ENCODE assay signal across 26 cellular contexts in genomic region chr13:75371223-75371622, GRCh38.
"Had no signal": no experiment of that assay in that cellular context is flagged by ENCODE, and none has a peak within 500 bp of the region (broad histone marks: within the 10 kb centered on the region; RNA-seq: fewer than 3 reads in every experiment).

No MANE protein-coding gene starts in this region.

- H3K9me3 ChIP-seq: esophagus muscularis mucosa, gastroesophageal sphincter, heart right ventricle had no signal

- H3K27me3 ChIP-seq: brain microvascular endothelial cell, dorsolateral prefrontal cortex, esophagus muscularis mucosa, foreskin keratinocyte, gastroesophageal sphincter, heart right ventricle had no signal

- DNase-seq: activated CD4-positive, alpha-beta memory T cell treated with anti-CD3 and anti-CD28 coated beads, Interleukin-2, amount 10 ng/mL, durations not matched to agents 7 days and 5 days; activated CD4-positive, alpha-beta T cell treated with anti-CD3 and anti-CD28 coated beads for 1 hour; activated CD4-positive, alpha-beta T cell treated with anti-CD3 and anti-CD28 coated beads for 4 hours; activated CD4-positive, alpha-beta T cell treated with anti-CD3 and anti-CD28 coated beads, Interleukin-2, amount 10 ng/mL, durations not matched to agents 7 days and 5 days; activated CD4-positive, alpha-beta T cell treated with anti-CD3 and anti-CD28 coated beads, Interleukin-2, amount 50 U/mL, for 4 hours; activated CD8-positive, alpha-beta memory T cell treated with anti-CD3 and anti-CD28 coated beads, Interleukin-2, amount 50 U/mL, for 48 hours; activated gamma-delta T cell; activated naive CD4-positive, alpha-beta T cell; activated naive CD4-positive, alpha-beta T cell treated with anti-CD3 and anti-CD28 coated beads, Interleukin-2, amount 10 ng/mL, durations not matched to agents 7 days and 5 days; activated T-cell treated with anti-CD3 and anti-CD28 coated beads for 4 hours; activated T-cell treated with anti-CD3 and anti-CD28 coated beads, Interleukin-2, amount 50 U/mL, for 24 hours; activated T-cell treated with anti-CD3 and anti-CD28 coated beads, Interleukin-2, amount 50 U/mL, for 72 hours; amniotic stem cell; anterior cingulate cortex; brain microvascular endothelial cell; dorsolateral prefrontal cortex; effector memory CD4-positive, alpha-beta T cell; endodermal cell; foreskin keratinocyte; heart right ventricle; T-helper 2 cell had no signal

- H3K36me3 ChIP-seq: brain microvascular endothelial cell, esophagus muscularis mucosa, gastroesophageal sphincter, heart right ventricle had no signal

- FAIRE-seq: astrocyte, bronchial epithelial cell had no signal

- H3K4me3 ChIP-seq: coronary artery, dorsolateral prefrontal cortex, esophagus muscularis mucosa, gastroesophageal sphincter, heart right ventricle had no signal

- ATAC-seq: activated T-cell treated with anti-CD3 and anti-CD28 coated beads, Interleukin-2, amount 50 U/mL, for 72 hours; foreskin keratinocyte; gastroesophageal sphincter; heart right ventricle had no signal

- H3K27ac ChIP-seq: brain microvascular endothelial cell, coronary artery, dorsolateral prefrontal cortex, esophagus muscularis mucosa, foreskin keratinocyte, gastroesophageal sphincter had no signal
